9 cellular contexts compared by ENCODE assay signal in genomic region chr18:55421612-55422381, GRCh38.
DNase-seq lines count a peak whose midpoint lies in the region; ATAC-seq and TF ChIP-seq lines count a peak whose summit lies in the region.
"Had no signal": no experiment of that assay in that cellular context is flagged by ENCODE, and none has a peak within 500 bp of the region (broad histone marks: within the 10 kb centered on the region; RNA-seq: fewer than 3 reads in every experiment).

No MANE protein-coding gene starts in this region.

- H3K27me3 Mint-ChIP-seq in activated B cell treated with CpG ODN at 0.5 μM for 24 hours = peaks cover 2% of the 10 kb centered on the region
- peaks cover 4% of the 10 kb centered on the region for H3K27me3 Mint-ChIP-seq in activated CD4-positive, alpha-beta memory T cell treated with anti-CD3 and anti-CD28 coated beads, Interleukin-2, amount 10 ng/mL, durations not matched to agents 7 days and 5 days

- H3K9me3 Mint-ChIP-seq in activated B cell treated with CpG ODN at 0.5 μM for 24 hours = no peaks in the 10 kb centered on the region
- H3K9me3 Mint-ChIP-seq in activated CD4-positive, alpha-beta memory T cell treated with anti-CD3 and anti-CD28 coated beads, Interleukin-2, amount 10 ng/mL, durations not matched to agents 7 days and 5 days = no peaks in the 10 kb centered on the region
- H3K9me3 Mint-ChIP-seq: activated naive CD8-positive, alpha-beta T cell treated with anti-CD3 and anti-CD28 coated beads, Interleukin-2, amount 10 ng/mL, durations not matched to agents 7 days and 5 days had no signal

- H3K27ac Mint-ChIP-seq in activated B cell treated with CpG ODN at 0.5 μM for 24 hours = peak overlapping the region; percentile 87
- H3K27ac Mint-ChIP-seq in activated CD4-positive, alpha-beta memory T cell treated with anti-CD3 and anti-CD28 coated beads, Interleukin-2, amount 10 ng/mL, durations not matched to agents 7 days and 5 days = no peak overlapping the region
- H3K27ac Mint-ChIP-seq: activated naive CD8-positive, alpha-beta T cell treated with anti-CD3 and anti-CD28 coated beads, Interleukin-2, amount 10 ng/mL, durations not matched to agents 7 days and 5 days had no signal

- TF ChIP-seq CTCF in activated B cell treated with CpG ODN at 0.5 μM for 24 hours (IDR thresholded peaks at IDR 0.05) (no peak), stomach (IDR thresholded peaks at IDR 0.05) (no peak)

- no peaks in the 10 kb centered on the region for H3K36me3 Mint-ChIP-seq in activated B cell treated with CpG ODN at 0.5 μM for 24 hours (ENCODE audit: low read depth)
- no peaks in the 10 kb centered on the region for H3K36me3 Mint-ChIP-seq in activated CD4-positive, alpha-beta memory T cell treated with anti-CD3 and anti-CD28 coated beads, Interleukin-2, amount 10 ng/mL, durations not matched to agents 7 days and 5 days (ENCODE audit: low read depth)
- H3K36me3 Mint-ChIP-seq: activated naive CD8-positive, alpha-beta T cell treated with anti-CD3 and anti-CD28 coated beads, Interleukin-2, amount 10 ng/mL, durations not matched to agents 7 days and 5 days had no signal

- no peak for TF ChIP-seq POLR2A in stomach (IDR thresholded peaks at IDR 0.05)

- 45 to 70% (median 57%) methylated on average over 8 of the region's 8 CpGs for WGBS in stomach, 5 donors

- CTCF ChIA-PET in activated B cell treated with CpG ODN at 0.5 μM for 24 hours (lab: Charles Lee) = no interaction called here
- CTCF ChIA-PET in activated CD4-positive, alpha-beta memory T cell treated with anti-CD3 and anti-CD28 coated beads, Interleukin-2, amount 10 ng/mL, durations not matched to agents 7 days and 5 days (lab: Charles Lee) = no interaction called here

- POLR2A ChIA-PET in activated B cell treated with CpG ODN at 0.5 μM for 24 hours (lab: Charles Lee) = interaction anchor here (0.6 to 1.0 kb wide), 3 partner anchors 25 to 358 kb away, joined by 3 to 14 read pairs (median 5); no protein-coding TSS in a partner anchor
- POLR2A ChIA-PET in activated CD4-positive, alpha-beta memory T cell treated with anti-CD3 and anti-CD28 coated beads, Interleukin-2, amount 10 ng/mL, durations not matched to agents 7 days and 5 days (lab: Charles Lee) = no interaction called here

- no peak for ATAC-seq in activated B cell treated with CpG ODN at 0.5 μM for 24 hours (ENCODE audit: low read depth)
- peak; percentile 75 for ATAC-seq in left ventricle myocardium superior

- peak overlapping the region in 4 of 5 donors; percentile 56 to 80 (median 64) for H3K27ac ChIP-seq in stomach

- peaks cover 0 to 14% (median 5%) of the 10 kb centered on the region in 4 donors for H3K4me1 ChIP-seq in stomach

- H3K4me3 Mint-ChIP-seq in activated B cell treated with CpG ODN at 0.5 μM for 24 hours = peak overlapping the region; percentile 64
- H3K4me3 Mint-ChIP-seq in activated CD4-positive, alpha-beta memory T cell treated with anti-CD3 and anti-CD28 coated beads, Interleukin-2, amount 10 ng/mL, durations not matched to agents 7 days and 5 days = no peak overlapping the region
- H3K4me3 Mint-ChIP-seq: activated naive CD8-positive, alpha-beta T cell treated with anti-CD3 and anti-CD28 coated beads, Interleukin-2, amount 10 ng/mL, durations not matched to agents 7 days and 5 days had no signal

- no peaks in the 10 kb centered on the region for H3K9me3 ChIP-seq in stomach

- DNase-seq in HCEC 1CT (peak; percentile 50), activated B cell treated with CpG ODN at 0.5 μM for 24 hours (no peak), left ventricle myocardium superior (no peak), stomach (no peak), posterior vena cava (ENCODE audit: low spot score) (no peak)
- DNase-seq in activated CD4-positive, alpha-beta T cell treated with anti-CD3 and anti-CD28 coated beads, Interleukin-2, amount 50 U/mL, for 48 hours = no peak
- DNase-seq in activated T-cell treated with anti-CD3 and anti-CD28 coated beads, Interleukin-2, amount 50 U/mL, for 1 hour = no peak
- DNase-seq in activated CD4-positive, alpha-beta memory T cell treated with anti-CD3 and anti-CD28 coated beads, Interleukin-2, amount 10 ng/mL, durations not matched to agents 7 days and 5 days = no peak
- DNase-seq: activated naive CD8-positive, alpha-beta T cell treated with anti-CD3 and anti-CD28 coated beads, Interleukin-2, amount 10 ng/mL, durations not matched to agents 7 days and 5 days had no signal

- H3K36me3 ChIP-seq in stomach = no peaks in the 10 kb centered on the region

- H3K4me1 Mint-ChIP-seq in activated B cell treated with CpG ODN at 0.5 μM for 24 hours = peaks cover 68% of the 10 kb centered on the region
- no peaks in the 10 kb centered on the region for H3K4me1 Mint-ChIP-seq in activated CD4-positive, alpha-beta memory T cell treated with anti-CD3 and anti-CD28 coated beads, Interleukin-2, amount 10 ng/mL, durations not matched to agents 7 days and 5 days
- H3K4me1 Mint-ChIP-seq: activated naive CD8-positive, alpha-beta T cell treated with anti-CD3 and anti-CD28 coated beads, Interleukin-2, amount 10 ng/mL, durations not matched to agents 7 days and 5 days had no signal

- no peaks in the 10 kb centered on the region for H3K27me3 ChIP-seq in stomach

- peak overlapping the region; percentile 28 to 31 (median 30) for H3K4me3 ChIP-seq in stomach

- TF ChIP-seq EP300 in stomach (IDR thresholded peaks at IDR 0.05) = no peak

- intact Hi-C loops in activated B cell treated with CpG ODN at 0.5 μM for 24 hours (cut with micrococcal nuclease) (loop anchor here (2.0 kb wide), 4 partner anchors 43 to 357 kb away; no protein-coding TSS in a partner anchor), left ventricle myocardium superior (cut with micrococcal nuclease) (loop anchor here (5.0 kb wide), 1 partner anchor 166 kb away; the partner anchor contains the start of gene TCF4), stomach (cut with DNase I; ENCODE audit: low total_unique reads) (no loop called here), posterior vena cava (cut with DNase I) (no loop called here)

Comparison
In these comparisons a context has a peak if more than half of its experiments do, and no peak if none do; other contexts are left out.
1. intact Hi-C loops: an anchor here in activated B cell treated with CpG ODN at 0.5 μM for 24 hours (2.0 kb wide) and left ventricle myocardium superior (5.0 kb wide); none called in stomach and posterior vena cava.